ENCODE assay signal across 29 cellular contexts in the genomic region with DNA sequence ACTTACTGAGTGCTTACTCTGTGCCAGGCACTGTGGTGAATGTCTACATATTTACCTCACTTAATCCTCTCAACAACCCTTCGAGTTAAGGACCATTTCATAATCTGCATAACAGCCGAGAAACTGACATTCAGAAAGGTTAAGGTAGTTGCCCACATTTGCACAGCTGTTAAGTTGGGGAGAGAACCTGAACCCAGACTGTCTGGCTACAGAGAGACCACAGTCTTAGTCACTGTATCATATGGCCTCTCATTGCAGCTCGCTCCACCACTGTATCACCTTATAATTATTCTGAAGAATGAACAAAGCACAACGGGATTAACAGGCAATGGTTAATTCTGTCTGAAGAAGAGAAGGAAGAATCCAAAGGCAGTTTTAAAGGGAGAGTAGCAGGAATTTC.
DNase-seq lines count a peak whose midpoint lies in the region; ATAC-seq, FAIRE-seq and TF ChIP-seq lines count a peak whose summit lies in the region.
"Had no signal": no experiment of that assay in that cellular context is flagged by ENCODE, and none has a peak within 500 bp of the region (broad histone marks: within the 10 kb centered on the region; RNA-seq: fewer than 3 reads in every experiment).

No MANE protein-coding gene starts in this region.

- no peak for TF ChIP-seq CTCF in glutamatergic neuron (IDR thresholded peaks at IDR 0.05; ENCODE audit: partially characterized antibody, unreplicated experiment)
- no peak for TF ChIP-seq CTCF in kidney (IDR thresholded peaks at IDR 0.05; ENCODE audit: borderline replicate concordance, extremely low read depth, insufficient read depth)

- no peaks in the 10 kb centered on the region for H3K27me3 Mint-ChIP-seq in activated T-helper 2 cell treated with anti-CD3 and anti-CD28 coated beads, Interferon-gamma antibody, Interleukin-2, Interleukin-4, amounts not matched to agents 10 μg/mL and 5 μg/mL and 100 μg/mL, durations not matched to agents 14 hours and 24 hours and 36 hours (ENCODE audit: low read depth)
- H3K27me3 Mint-ChIP-seq in glutamatergic neuron (ENCODE audit: unreplicated experiment) = peaks cover 8% of the 10 kb centered on the region
- H3K27me3 Mint-ChIP-seq: CD4-positive, alpha-beta memory T cell; dendritic cell treated with granulocyte-macrophage colony-stimulating factor and Interleukin-4, amounts not matched to agents 40 ng/mL and 50 ng/mL, for 4 days had no signal

- no peak for DNase-seq in activated naive CD4-positive, alpha-beta T cell treated with anti-CD3 and anti-CD28 coated beads, Interleukin-2, amount 50 U/mL, for 72 hours (ENCODE audit: low spot score in 2 of 2)
- no peak for DNase-seq in activated naive CD4-positive, alpha-beta T cell treated with anti-CD3 and anti-CD28 coated beads, Interleukin-2, amount 50 U/mL, for 16 hours
- DNase-seq in activated T-helper 2 cell treated with anti-CD3 and anti-CD28 coated beads, Interferon-gamma antibody, Interleukin-2, Interleukin-4, amounts not matched to agents 10 μg/mL and 5 μg/mL and 100 μg/mL, durations not matched to agents 14 hours and 24 hours and 36 hours (ENCODE audit: low spot score) = no peak
- no peak for DNase-seq in glutamatergic neuron
- DNase-seq in NAMALWA (ENCODE audit: low spot score) = no peak
- no peak for DNase-seq in HCEC 1CT
- DNase-seq in KBM-7 = no peak
- DNase-seq in kidney = no peak
- DNase-seq: activated CD4-positive, alpha-beta T cell treated with anti-CD3 and anti-CD28 coated beads, Interleukin-2, amount 50 U/mL, for 48 hours; activated CD4-positive, CD25-positive, alpha-beta regulatory T cell; activated effector memory CD4-positive, alpha-beta T cell treated with Interleukin-2 at 50 U/mL for 16 hours; CD4-positive, alpha-beta memory T cell; endodermal cell; foreskin melanocyte; mesenchymal stem cell; NCI-H1048; NCI-H1694; SHP77 treated with DMSO at 0.1 percent for 48 hours; stomach; SW 1271; T1000; tibial artery had no signal

- peak overlapping the region in 1 of 2 donors; percentile 33 for H3K27ac Mint-ChIP-seq in activated naive CD4-positive, alpha-beta T cell treated with anti-CD3 and anti-CD28 coated beads, Interleukin-2, amount 50 U/mL, for 72 hours
- H3K27ac Mint-ChIP-seq in activated T-helper 2 cell treated with anti-CD3 and anti-CD28 coated beads, Interferon-gamma antibody, Interleukin-2, Interleukin-4, amounts not matched to agents 10 μg/mL and 5 μg/mL and 100 μg/mL, durations not matched to agents 14 hours and 24 hours and 36 hours = peak overlapping the region; percentile 58
- peak overlapping the region; percentile 87 for H3K27ac Mint-ChIP-seq in glutamatergic neuron (ENCODE audit: unreplicated experiment)
- H3K27ac Mint-ChIP-seq: CD4-positive, alpha-beta memory T cell; dendritic cell treated with granulocyte-macrophage colony-stimulating factor and Interleukin-4, amounts not matched to agents 40 ng/mL and 50 ng/mL, for 4 days; endodermal cell had no signal

- H3K4me1 Mint-ChIP-seq in activated T-helper 2 cell treated with anti-CD3 and anti-CD28 coated beads, Interferon-gamma antibody, Interleukin-2, Interleukin-4, amounts not matched to agents 10 μg/mL and 5 μg/mL and 100 μg/mL, durations not matched to agents 14 hours and 24 hours and 36 hours (ENCODE audit: low read depth) = peaks cover 32% of the 10 kb centered on the region
- peaks cover 46% of the 10 kb centered on the region for H3K4me1 Mint-ChIP-seq in glutamatergic neuron (ENCODE audit: low read depth, unreplicated experiment)
- H3K4me1 Mint-ChIP-seq: CD4-positive, alpha-beta memory T cell had no signal

- no peaks in the 10 kb centered on the region for H3K9me3 ChIP-seq in kidney (ENCODE audit: control insufficient read depth in 1 of 2, low read length in 2 of 2)
- H3K9me3 ChIP-seq: A549, neutrophil, stomach, tibial artery had no signal

- no peaks in the 10 kb centered on the region for H3K4me1 ChIP-seq in kidney (ENCODE audit: control insufficient read depth in 1 of 2, insufficient read depth in 1 of 2, low read depth in 1 of 2, low read length in 2 of 2)
- H3K4me1 ChIP-seq: A549, stomach had no signal

- no peaks in the 10 kb centered on the region for H3K36me3 ChIP-seq in kidney (ENCODE audit: control insufficient read depth in 1 of 2, insufficient read depth in 2 of 2, low read length in 2 of 2)
- H3K36me3 ChIP-seq: neutrophil had no signal

- peak; percentile 66 to 99 for ATAC-seq in activated naive CD4-positive, alpha-beta T cell treated with anti-CD3 and anti-CD28 coated beads, Interleukin-2, amount 50 U/mL, for 72 hours
- ATAC-seq: A549, esophagus mucosa, Panc1 had no signal

- H3K27ac ChIP-seq in kidney (ENCODE audit: low read depth in 2 of 2, low read length in 2 of 2) = no peak overlapping the region
- H3K27ac ChIP-seq: A549, cardiac muscle cell, neutrophil, stomach, tibial artery had no signal

- H3K36me3 Mint-ChIP-seq in activated naive CD4-positive, alpha-beta T cell treated with anti-CD3 and anti-CD28 coated beads, Interleukin-2, amount 50 U/mL, for 72 hours = peaks cover 0 to 16% of the 10 kb centered on the region in 2 donors
- H3K36me3 Mint-ChIP-seq in activated T-helper 2 cell treated with anti-CD3 and anti-CD28 coated beads, Interferon-gamma antibody, Interleukin-2, Interleukin-4, amounts not matched to agents 10 μg/mL and 5 μg/mL and 100 μg/mL, durations not matched to agents 14 hours and 24 hours and 36 hours (ENCODE audit: low read depth) = peaks cover 55% of the 10 kb centered on the region
- peaks cover 5% of the 10 kb centered on the region for H3K36me3 Mint-ChIP-seq in glutamatergic neuron (ENCODE audit: unreplicated experiment)
- H3K36me3 Mint-ChIP-seq: CD4-positive, alpha-beta memory T cell had no signal

- H3K4me3 ChIP-seq in kidney (ENCODE audit: low read length in 2 of 2) = no peak overlapping the region
- H3K4me3 ChIP-seq: A549, cardiac muscle cell, stomach, tibial artery had no signal

- FAIRE-seq in kidney (lab: Jason Lieb, UNC) = no peak
- FAIRE-seq: A549, H1 had no signal

- in situ Hi-C loops in KBM-7 (cut with MboI; ENCODE audit: low pct_unique_long_range_greater_than_20kb, low sequenced_read_pairs) = loop anchor here (25.0 kb wide), 1 partner anchor 270 kb away; the partner anchor contains the start of gene GBA3

- no peak overlapping the region for H3K4me3 Mint-ChIP-seq in activated T-helper 2 cell treated with anti-CD3 and anti-CD28 coated beads, Interferon-gamma antibody, Interleukin-2, Interleukin-4, amounts not matched to agents 10 μg/mL and 5 μg/mL and 100 μg/mL, durations not matched to agents 14 hours and 24 hours and 36 hours (ENCODE audit: low read depth)
- H3K4me3 Mint-ChIP-seq in glutamatergic neuron (ENCODE audit: unreplicated experiment) = peak overlapping the region; percentile 19
- H3K4me3 Mint-ChIP-seq: CD4-positive, alpha-beta memory T cell; dendritic cell treated with granulocyte-macrophage colony-stimulating factor and Interleukin-4, amounts not matched to agents 40 ng/mL and 50 ng/mL, for 4 days; endodermal cell had no signal

- H3K9me3 Mint-ChIP-seq in activated naive CD4-positive, alpha-beta T cell treated with anti-CD3 and anti-CD28 coated beads, Interleukin-2, amount 50 U/mL, for 72 hours = no peaks in the 10 kb centered on the region
- no peaks in the 10 kb centered on the region for H3K9me3 Mint-ChIP-seq in activated T-helper 2 cell treated with anti-CD3 and anti-CD28 coated beads, Interferon-gamma antibody, Interleukin-2, Interleukin-4, amounts not matched to agents 10 μg/mL and 5 μg/mL and 100 μg/mL, durations not matched to agents 14 hours and 24 hours and 36 hours
- H3K9me3 Mint-ChIP-seq in glutamatergic neuron (ENCODE audit: unreplicated experiment) = peaks cover 11% of the 10 kb centered on the region
- H3K9me3 Mint-ChIP-seq: dendritic cell treated with granulocyte-macrophage colony-stimulating factor and Interleukin-4, amounts not matched to agents 40 ng/mL and 50 ng/mL, for 4 days; endodermal cell had no signal

- intact Hi-C loops in activated T-helper 2 cell treated with anti-CD3 and anti-CD28 coated beads, Interferon-gamma antibody, Interleukin-2, Interleukin-4, amounts not matched to agents 10 μg/mL and 5 μg/mL and 100 μg/mL, durations not matched to agents 14 hours and 24 hours and 36 hours (cut with micrococcal nuclease) = loop anchor here (2.0 to 5.0 kb wide), 5 partner anchors 17 to 255 kb away; no protein-coding TSS in a partner anchor
- intact Hi-C loops in kidney (cut with DNase I) = no loop called here

- H3K9ac ChIP-seq in kidney (ENCODE audit: low read length in 2 of 2) = no peak overlapping the region
